Comparison of ENCODE assay signal across 23 cellular contexts in genomic region chr19:44611812-44612295, GRCh38. TPM values are rescaled to one million over a fixed set of nuclear protein-coding genes. Genes with fewer than 3 reads are reported as not detected.
DNase-seq lines count a peak whose midpoint lies in the region; ATAC-seq and TF ChIP-seq lines count a peak whose summit lies in the region.
"Had no signal": no experiment of that assay in that cellular context is flagged by ENCODE, and none has a peak within 500 bp of the region (broad histone marks: within the 10 kb centered on the region; RNA-seq: fewer than 3 reads in every experiment).

No MANE protein-coding gene starts in this region.

- H3K4me3 ChIP-seq in fibroblast of villous mesenchyme (ENCODE audit: low read depth, low read length), result no peak overlapping the region
- H3K4me3 ChIP-seq in stomach, result no peak overlapping the region
- H3K4me3 ChIP-seq: esophagus muscularis mucosa, gastroesophageal sphincter, ovary, tibial nerve had no signal

- TF ChIP-seq CTCF in fibroblast of villous mesenchyme (IDR thresholded peaks at IDR 0.05; ENCODE audit: insufficient read depth, low read depth, low read length), result no peak
- no peak for TF ChIP-seq CTCF in stomach (IDR thresholded peaks at IDR 0.05)
- TF ChIP-seq CTCF in natural killer cell (IDR thresholded peaks at IDR 0.05), result no peak

- H3K9me3 ChIP-seq in stomach, result no peaks in the 10 kb centered on the region
- H3K9me3 ChIP-seq: esophagus muscularis mucosa, gastroesophageal sphincter, ovary, tibial nerve had no signal

- no peak for TF ChIP-seq POLR2A in stomach (IDR thresholded peaks at IDR 0.05)
- TF ChIP-seq POLR2A in erythroblast (IDR thresholded peaks at IDR 0.05; ENCODE audit: low read length), result no peak

- H3K4me1 ChIP-seq in stomach, result peaks cover 11 to 45% (median 25%) of the 10 kb centered on the region in 4 donors
- H3K4me1 ChIP-seq: gastroesophageal sphincter had no signal

- H3K36me3 ChIP-seq in stomach, result no peaks in the 10 kb centered on the region
- H3K36me3 ChIP-seq: esophagus muscularis mucosa, gastroesophageal sphincter, ovary, tibial nerve had no signal

- WGBS in stomach, 5 donors, result 26 to 56% (median 48%) methylated on average over 2 of the region's 2 CpGs

- H3K4me3 Mint-ChIP-seq in natural killer cell, result no peak overlapping the region
- H3K4me3 Mint-ChIP-seq: activated CD4-positive, alpha-beta T cell treated with anti-CD3 and anti-CD28 coated beads, Interleukin-2, amount 10 ng/mL, durations not matched to agents 7 days and 5 days; activated naive CD8-positive, alpha-beta T cell treated with anti-CD3 and anti-CD28 coated beads, Interleukin-2, amount 10 ng/mL, durations not matched to agents 7 days and 5 days; naive thymus-derived CD4-positive, alpha-beta T cell had no signal

- H3K36me3 Mint-ChIP-seq in natural killer cell, result no peaks in the 10 kb centered on the region
- H3K36me3 Mint-ChIP-seq: activated naive CD8-positive, alpha-beta T cell treated with anti-CD3 and anti-CD28 coated beads, Interleukin-2, amount 10 ng/mL, durations not matched to agents 7 days and 5 days had no signal

- intact Hi-C loops in stomach (cut with DNase I; ENCODE audit: low total_unique reads) (no loop called here), natural killer cell (cut with micrococcal nuclease) (no loop called here), posterior cingulate gyrus (cut with DNase I) (no loop called here)

- H3K27me3 Mint-ChIP-seq in natural killer cell (ENCODE audit: low read depth in 2 of 2), result no peaks in the 10 kb centered on the region
- H3K27me3 Mint-ChIP-seq: activated CD4-positive, alpha-beta T cell treated with anti-CD3 and anti-CD28 coated beads, Interleukin-2, amount 10 ng/mL, durations not matched to agents 7 days and 5 days; naive thymus-derived CD4-positive, alpha-beta T cell had no signal

- H3K9me3 Mint-ChIP-seq in natural killer cell, result peaks cover 0 to 2% of the 10 kb centered on the region in 2 donors

- H3K27ac Mint-ChIP-seq in natural killer cell, result no peak overlapping the region
- H3K27ac Mint-ChIP-seq: activated CD4-positive, alpha-beta T cell treated with anti-CD3 and anti-CD28 coated beads, Interleukin-2, amount 10 ng/mL, durations not matched to agents 7 days and 5 days; activated naive CD8-positive, alpha-beta T cell treated with anti-CD3 and anti-CD28 coated beads, Interleukin-2, amount 10 ng/mL, durations not matched to agents 7 days and 5 days had no signal

- no peaks in the 10 kb centered on the region for H3K27me3 ChIP-seq in stomach
- H3K27me3 ChIP-seq: ovary, tibial nerve had no signal

- peak overlapping the region in 3 of 5 donors; percentile 32 to 49 (median 36) for H3K27ac ChIP-seq in stomach
- H3K27ac ChIP-seq: esophagus muscularis mucosa, gastroesophageal sphincter, ovary, tibial nerve had no signal

- no peak for ATAC-seq in natural killer cell
- ATAC-seq: gastroesophageal sphincter; naive thymus-derived CD4-positive, alpha-beta T cell; stimulated activated naive CD8-positive, alpha-beta T cell treated with anti-CD3 and anti-CD28 coated beads, Interleukin-15, Interleukin-2, amounts not matched to agents 100 U/mL and 50 U/mL, for 24 hours had no signal

- TF ChIP-seq EP300 in stomach (IDR thresholded peaks at IDR 0.05), result no peak

- peak; percentile 60 for DNase-seq in HuH-7 (ENCODE audit: low spot score)
- peak; percentile 33 to 81 for DNase-seq in NCI-H2081 (lab: John Stamatoyannopoulos, UW)
- peak; percentile 32 for DNase-seq in fibroblast of villous mesenchyme (ENCODE audit: low read depth)
- no peak for DNase-seq in stomach
- no peak for DNase-seq in natural killer cell
- DNase-seq in posterior cingulate gyrus, result no peak
- DNase-seq in erythroblast (lab: John Stamatoyannopoulos, UW), result no peak
- DNase-seq: activated CD4-positive, alpha-beta T cell treated with anti-CD3 and anti-CD28 coated beads, Interleukin-2, amount 10 ng/mL, durations not matched to agents 7 days and 5 days; activated naive CD8-positive, alpha-beta T cell treated with anti-CD3 and anti-CD28 coated beads, Interleukin-2, amount 10 ng/mL, durations not matched to agents 7 days and 5 days; effector memory CD4-positive, alpha-beta T cell; GDM1; mesenchymal stem cell; naive thymus-derived CD4-positive, alpha-beta T cell; NCI-H1436 treated with DMSO at 0.1 percent for 48 hours; NCI-H524; ovary; SHP77 treated with DMSO at 0.1 percent for 48 hours; stimulated activated CD4-positive, alpha-beta T cell treated with anti-CD3 and anti-CD28 coated beads, Interleukin-2, amount 100 ng/mL, for 24 hours; stimulated activated naive CD8-positive, alpha-beta T cell treated with anti-CD3 and anti-CD28 coated beads, Interleukin-15, Interleukin-2, amounts not matched to agents 100 U/mL and 50 U/mL, for 24 hours; T-helper 1 cell had no signal

- peaks cover 23% of the 10 kb centered on the region in 2 donors for H3K4me1 Mint-ChIP-seq in natural killer cell

RNA-seq across cellular contexts. Expression of gene IGSF23, which starts 1.5 kb away (rescaled TPM):
- 0.32 and 0.43 TPM in 2 replicates for total RNA-seq in fibroblast of villous mesenchyme
- under 1 TPM in 1 of 5 donors, not detected in 4; 0.73 TPM for total RNA-seq in stomach
- polyA plus RNA-seq in stomach, result not detected
- not detected for total RNA-seq in natural killer cell
- total RNA-seq: activated CD4-positive, alpha-beta T cell treated with anti-CD3 and anti-CD28 coated beads, Interleukin-2, amount 10 ng/mL, durations not matched to agents 7 days and 5 days; activated naive CD8-positive, alpha-beta T cell treated with anti-CD3 and anti-CD28 coated beads, Interleukin-2, amount 10 ng/mL, durations not matched to agents 7 days and 5 days; esophagus muscularis mucosa; gastroesophageal sphincter; naive thymus-derived CD4-positive, alpha-beta T cell; tibial nerve had no signal
- polyA plus RNA-seq: naive thymus-derived CD4-positive, alpha-beta T cell; ovary had no signal

RNA-seq across cellular contexts. Expression of gene PVR, which starts 31.9 kb away (rescaled TPM):
- 114 and 156 TPM in 2 replicates for total RNA-seq in fibroblast of villous mesenchyme
- total RNA-seq in stomach, result 10 to 100 TPM; 33.2 to 80.8 (median 39.1) TPM
- 10 to 100 TPM in 1 of 3 donors, 1 to 10 TPM in 2; 4.9 to 15.8 (median 10.0) TPM for polyA plus RNA-seq in stomach
- 10 to 100 TPM in 1 of 3 donors, 1 to 10 TPM in 2; 6.6 to 12.6 (median 7.9) TPM for total RNA-seq in natural killer cell

RNA-seq across cellular contexts. Expression of gene CEACAM19, which starts 59.4 kb away (rescaled TPM):
- total RNA-seq in fibroblast of villous mesenchyme, result 2.6 and 5.6 TPM in 2 replicates
- total RNA-seq in stomach, result 10 to 100 TPM in 1 of 5 donors, 1 to 10 TPM in 3, under 1 TPM in 1; 0.58 to 17.0 (median 2.9) TPM
- 1 to 10 TPM; 2.0 to 6.4 (median 2.3) TPM for polyA plus RNA-seq in stomach
- total RNA-seq in natural killer cell, result 1 to 10 TPM; 2.6 to 4.1 (median 2.7) TPM
- polyA plus RNA-seq: naive thymus-derived CD4-positive, alpha-beta T cell had no signal

Comparison
In these comparisons a context has a peak if more than half of its experiments do, and no peak if none do; other contexts are left out.
1. DNase-seq: peak in HuH-7 (single experiment), NCI-H2081 (2 of 2) and fibroblast of villous mesenchyme (single experiment); none in stomach (single experiment), natural killer cell (single experiment), posterior cingulate gyrus (0 of 10) and erythroblast (0 of 2).